In the genomic region with DNA sequence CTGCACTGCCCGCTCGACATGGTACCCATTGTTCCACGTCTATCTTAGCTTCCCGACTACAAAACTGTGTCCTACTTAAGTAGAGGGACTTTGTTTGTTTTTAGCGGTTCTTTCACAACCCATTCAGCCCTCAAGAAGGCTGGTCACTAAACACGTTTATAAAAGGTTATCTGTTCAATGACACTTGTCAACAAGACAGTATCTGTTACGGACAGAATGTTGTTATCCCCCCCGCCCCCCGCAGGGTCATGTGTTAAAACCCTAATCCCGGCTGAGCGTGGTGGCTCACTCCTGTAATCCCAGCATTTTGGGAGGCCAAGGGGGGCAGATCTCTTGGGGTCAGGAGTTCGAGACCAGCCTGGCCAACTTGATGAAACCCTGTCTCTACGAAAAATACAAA, we compare ENCODE assay signal across 33 cellular contexts. TPM values are rescaled to one million over a fixed set of nuclear protein-coding genes. Genes with fewer than 3 reads are reported as not detected.
"Had no signal": no experiment of that assay in that cellular context is flagged by ENCODE, and none has a peak within 500 bp of the region (broad histone marks: within the 10 kb centered on the region; RNA-seq: fewer than 3 reads in every experiment).

No MANE protein-coding gene starts in this region.

- H3K9ac ChIP-seq: neural progenitor cell, parathyroid adenoma had no signal

- DNase-seq: naive thymus-derived CD4-positive, alpha-beta T cell; natural killer cell; occipital lobe; ovary; posterior cingulate gyrus; retina; spleen; stimulated activated CD4-positive, alpha-beta T cell treated with anti-CD3 and anti-CD28 coated beads, Interleukin-12 subunit alpha, Interleukin-12 subunit beta, amount 100 ng/mL, for 4 hours; stimulated activated CD4-positive, alpha-beta T cell treated with anti-CD3 and anti-CD28 coated beads, Interleukin-1b, Interleukin-23, amount 100 ng/mL, for 48 hours; stimulated activated CD4-positive, alpha-beta T cell treated with anti-CD3 and anti-CD28 coated beads, Interleukin-4, amount 100 ng/mL, for 1 hour; stimulated activated CD4-positive, alpha-beta T cell treated with anti-CD3 and anti-CD28 coated beads, Interleukin-4, amount 100 ng/mL, for 4 hours; stimulated activated CD8-positive, alpha-beta memory T cell treated with anti-CD3 and anti-CD28 coated beads, Interleukin-4, amount 100 ng/mL, for 48 hours; stimulated activated naive CD4-positive, alpha-beta T cell; stimulated activated naive CD8-positive, alpha-beta T cell treated with anti-CD3 and anti-CD28 coated beads, Interleukin-15, amount 100 ng/mL, for 72 hours; stimulated activated naive CD8-positive, alpha-beta T cell treated with anti-CD3 and anti-CD28 coated beads, Interleukin-15, Interleukin-2, amounts not matched to agents 100 U/mL and 50 U/mL, for 24 hours; substantia nigra; testis; transverse colon; upper lobe of right lung; uterus had no signal

- H3K4me2 ChIP-seq: neural progenitor cell, smooth muscle cell had no signal

- H3K36me3 Mint-ChIP-seq: natural killer cell; neural progenitor cell; stimulated activated memory B cell treated with anti-CD40 and anti-IgM and Interleukin-4, amounts not matched to agents 10 μg/mL and 1 μg/mL and 100 μg/mL, for 72 hours; type B pancreatic cell had no signal

- H3K27ac Mint-ChIP-seq: natural killer cell; nephron; neural progenitor cell; progenitor cell of endocrine pancreas; stimulated activated memory B cell treated with anti-CD40 and anti-IgM and Interleukin-4, amounts not matched to agents 10 μg/mL and 1 μg/mL and 100 μg/mL, for 72 hours; stimulated activated naive CD8-positive, alpha-beta T cell treated with anti-CD3 and anti-CD28 coated beads, Interleukin-15, amount 100 ng/mL, for 72 hours; type B pancreatic cell had no signal

- H3K4me3 Mint-ChIP-seq: naive thymus-derived CD4-positive, alpha-beta T cell; natural killer cell; nephron; neural progenitor cell; stimulated activated memory B cell treated with anti-CD40 and anti-IgM and Interleukin-4, amounts not matched to agents 10 μg/mL and 1 μg/mL and 100 μg/mL, for 72 hours; stimulated activated naive CD8-positive, alpha-beta T cell treated with anti-CD3 and anti-CD28 coated beads, Interleukin-15, amount 100 ng/mL, for 72 hours; type B pancreatic cell had no signal

- H2AFZ ChIP-seq: neural progenitor cell, parathyroid adenoma had no signal

- H3K27ac ChIP-seq: neural progenitor cell, ovary, parathyroid adenoma, right atrium auricular region, skin epidermis, spleen, suprapubic skin, testis, tibial artery, transverse colon, upper lobe of right lung, uterus had no signal

- H3K79me2 ChIP-seq: parathyroid adenoma had no signal

- ATAC-seq: naive thymus-derived CD4-positive, alpha-beta T cell; natural killer cell; sciatic nerve; stimulated activated memory B cell treated with anti-CD40 and anti-IgM and Interleukin-4, amounts not matched to agents 10 μg/mL and 1 μg/mL and 100 μg/mL, for 72 hours; stimulated activated naive CD8-positive, alpha-beta T cell treated with anti-CD3 and anti-CD28 coated beads, Interleukin-15, amount 100 ng/mL, for 72 hours; stimulated activated naive CD8-positive, alpha-beta T cell treated with anti-CD3 and anti-CD28 coated beads, Interleukin-15, Interleukin-2, amounts not matched to agents 100 U/mL and 50 U/mL, for 24 hours; upper lobe of right lung had no signal

- H3K4me1 ChIP-seq: neural progenitor cell, parathyroid adenoma, spleen, suprapubic skin, testis, tibial artery, transverse colon, upper lobe of right lung, uterus had no signal

- H3K4me3 ChIP-seq: neural progenitor cell, ovary, right atrium auricular region, skin epidermis, smooth muscle cell, spleen, suprapubic skin, testis, tibial artery, transverse colon, upper lobe of right lung, uterus had no signal

- H3K36me3 ChIP-seq: neural progenitor cell, ovary, right atrium auricular region, spleen, suprapubic skin, tibial artery, transverse colon, upper lobe of right lung, uterus had no signal

- H3K27me3 ChIP-seq: neural progenitor cell, ovary, right atrium auricular region, spleen, suprapubic skin, testis, tibial artery, transverse colon, upper lobe of right lung, uterus had no signal

- H3K27me3 Mint-ChIP-seq: naive thymus-derived CD4-positive, alpha-beta T cell; stimulated activated memory B cell treated with anti-CD40 and anti-IgM and Interleukin-4, amounts not matched to agents 10 μg/mL and 1 μg/mL and 100 μg/mL, for 72 hours; stimulated activated naive CD8-positive, alpha-beta T cell treated with anti-CD3 and anti-CD28 coated beads, Interleukin-15, amount 100 ng/mL, for 72 hours had no signal

- H3K4me1 Mint-ChIP-seq: naive thymus-derived CD4-positive, alpha-beta T cell; natural killer cell; neural progenitor cell; stimulated activated memory B cell treated with anti-CD40 and anti-IgM and Interleukin-4, amounts not matched to agents 10 μg/mL and 1 μg/mL and 100 μg/mL, for 72 hours; stimulated activated naive CD8-positive, alpha-beta T cell treated with anti-CD3 and anti-CD28 coated beads, Interleukin-15, amount 100 ng/mL, for 72 hours had no signal

- H3K9me3 ChIP-seq: ovary, right atrium auricular region, spleen, suprapubic skin, testis, tibial artery, transverse colon, upper lobe of right lung, uterus had no signal

RNA-seq across cellular contexts. Expression of gene CREG2, which starts 40.4 kb away (rescaled TPM):
- total RNA-seq: natural killer cell, sciatic nerve, upper lobe of right lung had no signal
- polyA plus RNA-seq: naive thymus-derived CD4-positive, alpha-beta T cell; spleen had no signal

RNA-seq across cellular contexts. Expression of gene RFX8, which starts 47.2 kb away (rescaled TPM):
- total RNA-seq: progenitor cell of endocrine pancreas, transverse colon, upper lobe of right lung had no signal
- polyA plus RNA-seq: naive thymus-derived CD4-positive, alpha-beta T cell; neural cell had no signal
